ENCODE assay signal across 8 cellular contexts in genomic region chr11:101848262-101848661, GRCh38.
DNase-seq lines count a peak whose midpoint lies in the region; ATAC-seq and TF ChIP-seq lines count a peak whose summit lies in the region.

No MANE protein-coding gene starts in this region.

- H2AFZ ChIP-seq in KMS-11 (ENCODE audit: low read depth) (no peak overlapping the region), mammary epithelial cell (ENCODE audit: low read depth, low read length) (no peak overlapping the region), mesenchymal stem cell (ENCODE audit: low read depth, low read length) (no peak overlapping the region)

- no peak overlapping the region for H3K23ac ChIP-seq in mesenchymal stem cell (ENCODE audit: low read length in 2 of 2)

- H3K79me2 ChIP-seq in KMS-11 (ENCODE audit: insufficient read depth, low read depth): no peaks in the 10 kb centered on the region
- H3K79me2 ChIP-seq in mammary epithelial cell (ENCODE audit: insufficient read depth, low read length): no peaks in the 10 kb centered on the region

- TF ChIP-seq CTCF in KMS-11 (conservative IDR thresholded peaks at IDR 0.05; ENCODE audit: low read depth, low read length): peak; percentile 46
- peak; percentile 13 to 32 for TF ChIP-seq CTCF in mammary epithelial cell (conservative IDR thresholded peaks at IDR 0.05 in 1 of 2, IDR thresholded peaks at IDR 0.05 in 1 of 2; ENCODE audit: extremely low read depth in 1 of 2, insufficient read depth in 1 of 2, low read depth in 1 of 2, low read length in 2 of 2)
- no peak for TF ChIP-seq CTCF in WERI-Rb-1 (IDR thresholded peaks at IDR 0.05; ENCODE audit: low read depth, low read length)

- H3K9me3 ChIP-seq in mammary epithelial cell (replicated peaks; ENCODE audit: insufficient read depth, low read length) (no peaks in the 10 kb centered on the region), mesenchymal stem cell (ENCODE audit: control insufficient read depth, low read length) (no peaks in the 10 kb centered on the region), WERI-Rb-1 (ENCODE audit: severe bottlenecking) (no peaks in the 10 kb centered on the region)

- H3K14ac ChIP-seq in mesenchymal stem cell (ENCODE audit: low read length in 2 of 2): no peak overlapping the region

- H4K91ac ChIP-seq in mesenchymal stem cell (ENCODE audit: low read length): no peak overlapping the region

- no peak overlapping the region for H2BK15ac ChIP-seq in mesenchymal stem cell (ENCODE audit: low read depth, poor library complexity, severe bottlenecking)

- H3K4me3 ChIP-seq in KMS-11 (IDR thresholded peaks at IDR 0.05; ENCODE audit: insufficient read depth, low read depth, low read length): no peak overlapping the region
- no peak overlapping the region for H3K4me3 ChIP-seq in mammary epithelial cell (replicated peaks in 1 of 3; ENCODE audit: insufficient read depth in 1 of 3, low read depth in 2 of 3, low read length in 3 of 3)
- no peak overlapping the region for H3K4me3 ChIP-seq in mesenchymal stem cell (ENCODE audit: insufficient read depth in 1 of 2, low read depth in 1 of 2, low read length in 2 of 2)
- no peak overlapping the region for H3K4me3 ChIP-seq in WERI-Rb-1 (ENCODE audit: low read depth, low read length)

- H2BK5ac ChIP-seq in mesenchymal stem cell (ENCODE audit: low read depth, low read length, poor library complexity, severe bottlenecking): no peak overlapping the region

- no peak overlapping the region for H3K18ac ChIP-seq in mesenchymal stem cell (ENCODE audit: low read depth in 1 of 2, low read length in 2 of 2)

- no peak overlapping the region for H2BK12ac ChIP-seq in mesenchymal stem cell (ENCODE audit: low read length in 2 of 2)

- no peak overlapping the region for H4K8ac ChIP-seq in mesenchymal stem cell (ENCODE audit: low read length)

- no peak for ATAC-seq in GM19455 (IDR thresholded peaks at IDR 0.05; ENCODE audit: unreplicated experiment)

- in situ Hi-C loops in mammary epithelial cell (cut with MboI; ENCODE audit: low sequenced_read_pairs in 2 of 2): loop anchor here in 1 of 2 donors (5.0 kb wide), 1 partner anchor 391 kb away; no protein-coding TSS in a partner anchor

- dilution Hi-C loops in mammary epithelial cell (cut with HindIII; ENCODE audit: low sequenced_read_pairs): no loop called here

- no TSS peak for BruUV-seq in mammary epithelial cell (replicated peaks; lab: Mats Ljungman, UMichigan)

- H3K4me2 ChIP-seq in KMS-11 (no peak overlapping the region), mammary epithelial cell (ENCODE audit: insufficient read depth, low read depth, low read length) (no peak overlapping the region), mesenchymal stem cell (ENCODE audit: low read length, poor library complexity, severe bottlenecking) (no peak overlapping the region)

- H2BK120ac ChIP-seq in mesenchymal stem cell (ENCODE audit: low read depth, low read length): no peak overlapping the region

- no peak overlapping the region for H3K9ac ChIP-seq in KMS-11
- no peak overlapping the region for H3K9ac ChIP-seq in mammary epithelial cell (ENCODE audit: insufficient read depth, low read length)
- no peak overlapping the region for H3K9ac ChIP-seq in mesenchymal stem cell (ENCODE audit: low read length)

- H4K20me1 ChIP-seq in KMS-11 (ENCODE audit: insufficient read depth): no peaks in the 10 kb centered on the region
- no peaks in the 10 kb centered on the region for H4K20me1 ChIP-seq in mammary epithelial cell (ENCODE audit: insufficient read depth, low read length)

- 0% methylated on average over 2 of the region's 2 CpGs for WGBS in mammary epithelial cell (ENCODE audit: low coverage, missing lambda C conversion rate)
- no CpG with 5 or more reads among the region's 2 CpGs for WGBS in mesenchymal stem cell

- H3K27ac ChIP-seq in KMS-11 (no peak overlapping the region), mammary epithelial cell (ENCODE audit: insufficient read depth, low read depth, low read length) (no peak overlapping the region), mesenchymal stem cell (ENCODE audit: low read length, poor library complexity, severe bottlenecking) (no peak overlapping the region), WERI-Rb-1 (no peak overlapping the region)

- CTCF ChIA-PET in mammary epithelial cell (lab: Charles Lee; ENCODE audit: low non-redundant PET): no interaction called here

- intact Hi-C loops in mammary epithelial cell (cut with micrococcal nuclease): loop anchor here (1.0 to 5.0 kb wide), 4 partner anchors 86 to 419 kb away; no protein-coding TSS in a partner anchor

- H3K79me1 ChIP-seq in mesenchymal stem cell (replicated peaks; ENCODE audit: low read length, poor library complexity, severe bottlenecking): no peaks in the 10 kb centered on the region

- no peak overlapping the region for H2AK5ac ChIP-seq in mesenchymal stem cell (ENCODE audit: low read length, severe bottlenecking)

- H3K4me1 ChIP-seq in KMS-11 (ENCODE audit: low read depth, poor library complexity, severe bottlenecking) (no peaks in the 10 kb centered on the region), mammary epithelial cell (ENCODE audit: insufficient read depth, low read length) (no peaks in the 10 kb centered on the region), mesenchymal stem cell (ENCODE audit: control insufficient read depth, insufficient read depth, low read depth, low read length) (no peaks in the 10 kb centered on the region)

- peak; percentile 34 for DNase-seq in COR-L47 (lab: John Stamatoyannopoulos, UW)
- DNase-seq in mammary epithelial cell: no peak
- DNase-seq in mesenchymal stem cell: peak; percentile 29
- no peak for DNase-seq in activated gamma-delta T cell (lab: John Stamatoyannopoulos, UW)
- no peak for DNase-seq in NCI-H1436 treated with DMSO at 0.1 percent for 48 hours (lab: John Stamatoyannopoulos, UW)
- no peak for DNase-seq in WERI-Rb-1

- H3K36me3 ChIP-seq in KMS-11 (ENCODE audit: insufficient read depth) (no peaks in the 10 kb centered on the region), mammary epithelial cell (ENCODE audit: insufficient read depth, low read length) (no peaks in the 10 kb centered on the region), mesenchymal stem cell (ENCODE audit: control insufficient read depth in 1 of 2, insufficient read depth in 2 of 2, low read depth in 1 of 2, low read length in 2 of 2) (no peaks in the 10 kb centered on the region), WERI-Rb-1 (no peaks in the 10 kb centered on the region)

- H3K27me3 ChIP-seq in KMS-11 (ENCODE audit: insufficient read depth, low read depth) (no peaks in the 10 kb centered on the region), mammary epithelial cell (ENCODE audit: insufficient read depth, low read length) (no peaks in the 10 kb centered on the region), mesenchymal stem cell (ENCODE audit: control insufficient read depth in 1 of 2, insufficient read depth in 1 of 2, low read length in 2 of 2) (no peaks in the 10 kb centered on the region), WERI-Rb-1 (ENCODE audit: insufficient read depth, low read depth, severe bottlenecking) (no peaks in the 10 kb centered on the region)

- H3K4ac ChIP-seq in mesenchymal stem cell (ENCODE audit: low read depth in 1 of 2, low read length in 2 of 2): no peak overlapping the region

Comparison
In these comparisons a context has a peak if more than half of its experiments do, and no peak if none do; other contexts are left out.
1. DNase-seq: peak in COR-L47 (single experiment) and mesenchymal stem cell (single experiment); none in mammary epithelial cell (single experiment), activated gamma-delta T cell (single experiment), NCI-H1436 treated with DMSO at 0.1 percent for 48 hours (single experiment) and WERI-Rb-1 (single experiment).